8 cellular contexts compared by ENCODE assay signal in genomic region chr4:104967034-104967401, GRCh38.
DNase-seq lines count a peak whose midpoint lies in the region; ATAC-seq lines count a peak whose summit lies in the region.

No MANE protein-coding gene starts in this region.

- no peaks in the 10 kb centered on the region for H3K27me3 Mint-ChIP-seq in activated T-helper 17 cell treated with anti-CD3 and anti-CD28 coated beads, Interleukin-2, amount 50 U/mL, for 72 hours
- H3K27me3 Mint-ChIP-seq in stimulated activated memory B cell treated with anti-CD40 and anti-IgM and Interleukin-4, amounts not matched to agents 10 μg/mL and 1 μg/mL and 100 μg/mL, for 72 hours, result no peaks in the 10 kb centered on the region

- peak overlapping the region; percentile 87 for H3K27ac Mint-ChIP-seq in activated T-helper 17 cell treated with anti-CD3 and anti-CD28 coated beads, Interleukin-2, amount 50 U/mL, for 72 hours
- H3K27ac Mint-ChIP-seq in stimulated activated memory B cell treated with anti-CD40 and anti-IgM and Interleukin-4, amounts not matched to agents 10 μg/mL and 1 μg/mL and 100 μg/mL, for 72 hours, result peak overlapping the region; percentile 93

- peak overlapping the region in 7 of 11 experiments; percentile 6 to 80 (median 57); a peak in 11 of 22 replicates for H3K4me2 ChIP-seq in BLaER1 treated with 17β-estradiol and CSF1 and Interleukin-3, amounts not matched to agents 10 nM and 100 nM

- peaks cover 11% of the 10 kb centered on the region for H3K4me1 Mint-ChIP-seq in activated T-helper 17 cell treated with anti-CD3 and anti-CD28 coated beads, Interleukin-2, amount 50 U/mL, for 72 hours
- H3K4me1 Mint-ChIP-seq in stimulated activated memory B cell treated with anti-CD40 and anti-IgM and Interleukin-4, amounts not matched to agents 10 μg/mL and 1 μg/mL and 100 μg/mL, for 72 hours, result peaks cover 41% of the 10 kb centered on the region

- H4K20me1 ChIP-seq in BLaER1 treated with 17β-estradiol and CSF1 and Interleukin-3, amounts not matched to agents 10 nM and 100 nM, result no peaks in the 10 kb centered on the region

- peak overlapping the region in 2 of 11 experiments; percentile 6 to 39; a peak in 1 of 22 replicates for H3K9ac ChIP-seq in BLaER1 treated with 17β-estradiol and CSF1 and Interleukin-3, amounts not matched to agents 10 nM and 100 nM

- no peaks in the 10 kb centered on the region for H3K36me3 Mint-ChIP-seq in activated T-helper 17 cell treated with anti-CD3 and anti-CD28 coated beads, Interleukin-2, amount 50 U/mL, for 72 hours (ENCODE audit: low read depth)
- no peaks in the 10 kb centered on the region for H3K36me3 Mint-ChIP-seq in stimulated activated memory B cell treated with anti-CD40 and anti-IgM and Interleukin-4, amounts not matched to agents 10 μg/mL and 1 μg/mL and 100 μg/mL, for 72 hours

- ATAC-seq in GM19452 (IDR thresholded peaks at IDR 0.05; ENCODE audit: unreplicated experiment) (peak; percentile 17), HG03442 (IDR thresholded peaks at IDR 0.05; ENCODE audit: unreplicated experiment) (peak; percentile 8)
- ATAC-seq in activated T-helper 17 cell treated with anti-CD3 and anti-CD28 coated beads, Interleukin-2, amount 50 U/mL, for 72 hours (replicated peaks), result no peak
- ATAC-seq in stimulated activated memory B cell treated with anti-CD40 and anti-IgM and Interleukin-4, amounts not matched to agents 10 μg/mL and 1 μg/mL and 100 μg/mL, for 72 hours, result peak; percentile 76

- no peaks in the 10 kb centered on the region for H3K27me3 ChIP-seq in BLaER1 treated with 17β-estradiol and CSF1 and Interleukin-3, amounts not matched to agents 10 nM and 100 nM

- peak overlapping the region in 6 of 11 experiments; percentile 9 to 67 (median 49); a peak in 9 of 22 replicates for H3K27ac ChIP-seq in BLaER1 treated with 17β-estradiol and CSF1 and Interleukin-3, amounts not matched to agents 10 nM and 100 nM

- H3K36me3 ChIP-seq in BLaER1 treated with 17β-estradiol and CSF1 and Interleukin-3, amounts not matched to agents 10 nM and 100 nM, result no peaks in the 10 kb centered on the region

- peaks cover 5% of the 10 kb centered on the region for H3K9me3 Mint-ChIP-seq in activated T-helper 17 cell treated with anti-CD3 and anti-CD28 coated beads, Interleukin-2, amount 50 U/mL, for 72 hours
- no peaks in the 10 kb centered on the region for H3K9me3 Mint-ChIP-seq in stimulated activated memory B cell treated with anti-CD40 and anti-IgM and Interleukin-4, amounts not matched to agents 10 μg/mL and 1 μg/mL and 100 μg/mL, for 72 hours

- DNase-seq in NK-92 (lab: John Stamatoyannopoulos, UW; ENCODE audit: unreplicated experiment) (no peak), AG08396 (ENCODE audit: low spot score) (no peak), midbrain (lab: John Stamatoyannopoulos, UW) (no peak)

- peak overlapping the region; percentile 79 for H3K4me3 Mint-ChIP-seq in activated T-helper 17 cell treated with anti-CD3 and anti-CD28 coated beads, Interleukin-2, amount 50 U/mL, for 72 hours
- peak overlapping the region; percentile 76 for H3K4me3 Mint-ChIP-seq in stimulated activated memory B cell treated with anti-CD40 and anti-IgM and Interleukin-4, amounts not matched to agents 10 μg/mL and 1 μg/mL and 100 μg/mL, for 72 hours

- H3K4me3 ChIP-seq in BLaER1 treated with 17β-estradiol and CSF1 and Interleukin-3, amounts not matched to agents 10 nM and 100 nM, result no peak overlapping the region

- no peaks in the 10 kb centered on the region; a peak in 1 of 22 replicates for H3K9me3 ChIP-seq in BLaER1 treated with 17β-estradiol and CSF1 and Interleukin-3, amounts not matched to agents 10 nM and 100 nM (replicated peaks in 1 of 11)

- peaks cover 0 to 41% (median 7%) of the 10 kb centered on the region in 10 experiments; a peak in 9 of 20 replicates for H3K4me1 ChIP-seq in BLaER1 treated with 17β-estradiol and CSF1 and Interleukin-3, amounts not matched to agents 10 nM and 100 nM
